ENCODE assay signal across 10 cellular contexts in genomic region chr4:183600189-183600685, GRCh38. TPM values are rescaled to one million over a fixed set of nuclear protein-coding genes. Genes with fewer than 3 reads are reported as not detected.
DNase-seq lines count a peak whose midpoint lies in the region; ATAC-seq and TF ChIP-seq lines count a peak whose summit lies in the region.
"Had no signal": no experiment of that assay in that cellular context is flagged by ENCODE, and none has a peak within 500 bp of the region (broad histone marks: within the 10 kb centered on the region; RNA-seq: fewer than 3 reads in every experiment).

No MANE protein-coding gene starts in this region.

- intact Hi-C loops in activated CD4-positive, alpha-beta memory T cell treated with anti-CD3 and anti-CD28 coated beads for 36 hours (cut with micrococcal nuclease): loop anchor here (1.0 kb wide), 1 partner anchor 128 kb away; no protein-coding TSS in a partner anchor

- POLR2A ChIA-PET in activated CD4-positive, alpha-beta memory T cell treated with anti-CD3 and anti-CD28 coated beads for 36 hours (lab: Charles Lee): no interaction called here
- POLR2A ChIA-PET in activated CD4-positive, alpha-beta memory T cell treated with anti-CD3 and anti-CD28 coated beads, Interleukin-2, amount 10 ng/mL, durations not matched to agents 7 days and 5 days (lab: Charles Lee): interaction anchor here (0.5 kb wide), 1 partner anchor 1833 kb away, joined by 3 read pairs; no protein-coding TSS in a partner anchor

- H3K27ac Mint-ChIP-seq in activated CD4-positive, alpha-beta memory T cell treated with anti-CD3 and anti-CD28 coated beads for 36 hours: no peak overlapping the region
- no peak overlapping the region for H3K27ac Mint-ChIP-seq in activated CD4-positive, alpha-beta memory T cell treated with anti-CD3 and anti-CD28 coated beads, Interleukin-2, amount 10 ng/mL, durations not matched to agents 7 days and 5 days
- H3K27ac Mint-ChIP-seq: CD4-positive, alpha-beta memory T cell had no signal

- H3K4ac ChIP-seq in trophoblast cell (ENCODE audit: low read depth, low read length): no peak overlapping the region

- no peak overlapping the region for H3K4me3 Mint-ChIP-seq in activated CD4-positive, alpha-beta memory T cell treated with anti-CD3 and anti-CD28 coated beads for 36 hours
- H3K4me3 Mint-ChIP-seq in activated CD4-positive, alpha-beta memory T cell treated with anti-CD3 and anti-CD28 coated beads, Interleukin-2, amount 10 ng/mL, durations not matched to agents 7 days and 5 days: no peak overlapping the region
- H3K4me3 Mint-ChIP-seq: CD4-positive, alpha-beta memory T cell had no signal

- peak; percentile 16 for DNase-seq in activated CD4-positive, alpha-beta memory T cell treated with anti-CD3 and anti-CD28 coated beads for 36 hours
- no peak for DNase-seq in activated CD4-positive, alpha-beta memory T cell treated with anti-CD3 and anti-CD28 coated beads, Interleukin-2, amount 10 ng/mL, durations not matched to agents 7 days and 5 days
- peak; percentile 9 for DNase-seq in M059J (ENCODE audit: low read depth)
- DNase-seq in cerebellar cortex (ENCODE audit: low spot score): peak; percentile 32
- DNase-seq in trophoblast cell: peak; percentile 29 to 59
- no peak for DNase-seq in Peyer's patch
- DNase-seq: NK-92 treated with Interleukin-12 subunit alpha and Interleukin-12 subunit beta, amount 100 ng/mL, for 24 hours had no signal

- H2AFZ ChIP-seq in trophoblast cell (ENCODE audit: insufficient read depth, low read length, poor library complexity): no peak overlapping the region

- no peak overlapping the region for H2BK5ac ChIP-seq in trophoblast cell (ENCODE audit: low read depth, low read length, poor library complexity)

- H4K12ac ChIP-seq in trophoblast cell (ENCODE audit: low read depth, low read length): no peak overlapping the region

- TF ChIP-seq CTCF in Peyer's patch (IDR thresholded peaks at IDR 0.05): peak in 2 of 6 experiments; percentile 12 to 22

- no peak overlapping the region for H4K91ac ChIP-seq in trophoblast cell (ENCODE audit: low read depth, low read length)

- H3K36me3 Mint-ChIP-seq in activated CD4-positive, alpha-beta memory T cell treated with anti-CD3 and anti-CD28 coated beads for 36 hours: no peaks in the 10 kb centered on the region
- no peaks in the 10 kb centered on the region for H3K36me3 Mint-ChIP-seq in activated CD4-positive, alpha-beta memory T cell treated with anti-CD3 and anti-CD28 coated beads, Interleukin-2, amount 10 ng/mL, durations not matched to agents 7 days and 5 days (ENCODE audit: low read depth)
- H3K36me3 Mint-ChIP-seq: CD4-positive, alpha-beta memory T cell had no signal

- no CpG with 5 or more reads among the region's 3 CpGs for WGBS in trophoblast cell (ENCODE audit: extremely low coverage, insufficient coverage, insufficient read length)

- H3K27ac ChIP-seq in trophoblast cell (ENCODE audit: low read depth, low read length) (no peak overlapping the region), Peyer's patch (no peak overlapping the region)

- no peaks in the 10 kb centered on the region for H3K4me1 ChIP-seq in trophoblast cell (ENCODE audit: control insufficient read depth in 1 of 2, insufficient read depth in 2 of 2, low read length in 2 of 2)
- no peaks in the 10 kb centered on the region for H3K4me1 ChIP-seq in Peyer's patch

- H3K9ac ChIP-seq in trophoblast cell (ENCODE audit: low read length): no peak overlapping the region

- no peaks in the 10 kb centered on the region for H3K9me3 Mint-ChIP-seq in activated CD4-positive, alpha-beta memory T cell treated with anti-CD3 and anti-CD28 coated beads for 36 hours
- no peaks in the 10 kb centered on the region for H3K9me3 Mint-ChIP-seq in activated CD4-positive, alpha-beta memory T cell treated with anti-CD3 and anti-CD28 coated beads, Interleukin-2, amount 10 ng/mL, durations not matched to agents 7 days and 5 days
- H3K9me3 Mint-ChIP-seq: CD4-positive, alpha-beta memory T cell had no signal

- H3K27me3 ChIP-seq in trophoblast cell (ENCODE audit: insufficient read depth, low read length): no peaks in the 10 kb centered on the region
- no peaks in the 10 kb centered on the region for H3K27me3 ChIP-seq in Peyer's patch

- no peaks in the 10 kb centered on the region for H3K79me1 ChIP-seq in trophoblast cell (ENCODE audit: low read length)

- H3K14ac ChIP-seq in trophoblast cell (ENCODE audit: low read length): no peak overlapping the region

- no peak overlapping the region for H3K4me3 ChIP-seq in trophoblast cell (ENCODE audit: low read depth, low read length)
- no peak overlapping the region for H3K4me3 ChIP-seq in Peyer's patch

- TF ChIP-seq POLR2A in Peyer's patch (IDR thresholded peaks at IDR 0.05): no peak

- no peaks in the 10 kb centered on the region for H3K27me3 Mint-ChIP-seq in activated CD4-positive, alpha-beta memory T cell treated with anti-CD3 and anti-CD28 coated beads for 36 hours
- peaks cover 15% of the 10 kb centered on the region for H3K27me3 Mint-ChIP-seq in activated CD4-positive, alpha-beta memory T cell treated with anti-CD3 and anti-CD28 coated beads, Interleukin-2, amount 10 ng/mL, durations not matched to agents 7 days and 5 days

- ATAC-seq in HG03378 (IDR thresholded peaks at IDR 0.05; ENCODE audit: unreplicated experiment): no peak
- no peak for ATAC-seq in HG03354 (IDR thresholded peaks at IDR 0.05; ENCODE audit: poor library complexity, severe bottlenecking, unreplicated experiment)

- H2BK12ac ChIP-seq in trophoblast cell (ENCODE audit: low read length): no peak overlapping the region

- CTCF ChIA-PET in activated CD4-positive, alpha-beta memory T cell treated with anti-CD3 and anti-CD28 coated beads for 36 hours (lab: Charles Lee): interaction anchor here (1.1 to 1.5 kb wide), 3 partner anchors 93 to 127 kb away, joined by 3 to 5 read pairs (median 3); no protein-coding TSS in a partner anchor
- CTCF ChIA-PET in activated CD4-positive, alpha-beta memory T cell treated with anti-CD3 and anti-CD28 coated beads, Interleukin-2, amount 10 ng/mL, durations not matched to agents 7 days and 5 days (lab: Charles Lee): interaction anchor here (0.9 to 3.9 kb wide), 4 partner anchors 91 to 131 kb away, joined by 3 to 12 read pairs (median 5); no protein-coding TSS in a partner anchor

- H3K4me1 Mint-ChIP-seq in activated CD4-positive, alpha-beta memory T cell treated with anti-CD3 and anti-CD28 coated beads for 36 hours (ENCODE audit: low read depth): no peaks in the 10 kb centered on the region
- no peaks in the 10 kb centered on the region for H3K4me1 Mint-ChIP-seq in activated CD4-positive, alpha-beta memory T cell treated with anti-CD3 and anti-CD28 coated beads, Interleukin-2, amount 10 ng/mL, durations not matched to agents 7 days and 5 days

- H3K4me2 ChIP-seq in trophoblast cell (ENCODE audit: low read length): no peak overlapping the region

- H3K79me2 ChIP-seq in trophoblast cell (ENCODE audit: control insufficient read depth, insufficient read depth, low read length, poor library complexity): no peaks in the 10 kb centered on the region

- no peaks in the 10 kb centered on the region for H3K36me3 ChIP-seq in trophoblast cell (ENCODE audit: control insufficient read depth in 1 of 2, insufficient read depth in 2 of 2, low read length in 2 of 2)
- no peaks in the 10 kb centered on the region for H3K36me3 ChIP-seq in Peyer's patch

- no peak overlapping the region for H2BK120ac ChIP-seq in trophoblast cell (ENCODE audit: insufficient read depth, low read length, poor library complexity)

- H2AK5ac ChIP-seq in trophoblast cell (ENCODE audit: low read length): no peak overlapping the region

- H3K18ac ChIP-seq in trophoblast cell (ENCODE audit: low read length): no peak overlapping the region

- H3K23ac ChIP-seq in trophoblast cell (ENCODE audit: low read length): no peak overlapping the region

- H3K9me3 ChIP-seq in trophoblast cell (ENCODE audit: insufficient read depth, low read depth, low read length): no peaks in the 10 kb centered on the region
- no peaks in the 10 kb centered on the region for H3K9me3 ChIP-seq in Peyer's patch

- no peak overlapping the region for H4K8ac ChIP-seq in trophoblast cell (ENCODE audit: low read depth, low read length)

RNA-seq across cellular contexts. Expression of gene RWDD4, which starts 58.7 kb away (rescaled TPM):
- total RNA-seq in activated CD4-positive, alpha-beta memory T cell treated with anti-CD3 and anti-CD28 coated beads for 36 hours: 10 to 100 TPM; 19.4 to 19.8 TPM
- 10 to 100 TPM; 13.0 to 15.3 TPM for total RNA-seq in activated CD4-positive, alpha-beta memory T cell treated with anti-CD3 and anti-CD28 coated beads, Interleukin-2, amount 10 ng/mL, durations not matched to agents 7 days and 5 days
- total RNA-seq in M059J (2014; rRNA removed; shearing (Covaris generic)): 20.7 and 31.2 TPM in 2 replicates
- polyA plus RNA-seq in trophoblast cell (2013): 22.0 and 22.3 TPM in 2 replicates
- 10 to 100 TPM; 11.3 to 33.8 (median 13.2) TPM for total RNA-seq in Peyer's patch

RNA-seq across cellular contexts. Expression of gene TRAPPC11, which starts 58.9 kb away (rescaled TPM):
- total RNA-seq in activated CD4-positive, alpha-beta memory T cell treated with anti-CD3 and anti-CD28 coated beads for 36 hours: 10 to 100 TPM; 29.7 to 30.2 TPM
- total RNA-seq in activated CD4-positive, alpha-beta memory T cell treated with anti-CD3 and anti-CD28 coated beads, Interleukin-2, amount 10 ng/mL, durations not matched to agents 7 days and 5 days: 10 to 100 TPM; 29.7 to 36.1 TPM
- total RNA-seq in M059J (2014; rRNA removed; shearing (Covaris generic)): 15.4 and 24.6 TPM in 2 replicates
- polyA plus RNA-seq in trophoblast cell (2013): 18.3 and 19.9 TPM in 2 replicates
- total RNA-seq in Peyer's patch: 10 to 100 TPM; 38.0 to 60.1 (median 52.8) TPM

Comparison
In these comparisons a context has a peak if more than half of its experiments do, and no peak if none do; other contexts are left out.
1. DNase-seq: peak in activated CD4-positive, alpha-beta memory T cell treated with anti-CD3 and anti-CD28 coated beads for 36 hours (single experiment), M059J (single experiment), cerebellar cortex (single experiment) and trophoblast cell (2 of 2); none in activated CD4-positive, alpha-beta memory T cell treated with anti-CD3 and anti-CD28 coated beads, Interleukin-2, amount 10 ng/mL, durations not matched to agents 7 days and 5 days (single experiment) and Peyer's patch (0 of 3).